In genomic region chr12:76345569-76345968, GRCh38 we compare ENCODE assay signal across 14 cellular contexts.
"Had no signal": no experiment of that assay in that cellular context is flagged by ENCODE, and none has a peak within 500 bp of the region (broad histone marks: within the 10 kb centered on the region; RNA-seq: fewer than 3 reads in every experiment).

No MANE protein-coding gene starts in this region.

- DNase-seq: activated CD4-positive, alpha-beta T cell treated with anti-CD3 and anti-CD28 coated beads, Interleukin-2, amount 50 U/mL, for 4 hours; activated CD8-positive, alpha-beta memory T cell treated with anti-CD3 and anti-CD28 coated beads, Interleukin-2, amount 10 ng/mL, durations not matched to agents 7 days and 5 days; activated effector memory CD4-positive, alpha-beta T cell treated with Interleukin-2 at 50 U/mL for 16 hours; activated T-cell treated with anti-CD3 and anti-CD28 coated beads, Interleukin-2, amount 50 U/mL, for 24 hours; anterior cingulate cortex; colonic mucosa; psoas muscle; stimulated activated CD4-positive, alpha-beta T cell treated with anti-CD3 and anti-CD28 coated beads, Interleukin-12 subunit alpha, Interleukin-12 subunit beta, amount 100 ng/mL, for 4 hours; stimulated activated naive CD8-positive, alpha-beta T cell treated with anti-CD3 and anti-CD28 coated beads, Interleukin-15, Interleukin-2, amounts not matched to agents 100 U/mL and 50 U/mL, for 24 hours; SW 1271 had no signal

- H3K9me3 ChIP-seq: colonic mucosa, psoas muscle, suprapubic skin had no signal

- H3K4me1 ChIP-seq: colonic mucosa had no signal

- H3K27ac Mint-ChIP-seq: activated CD8-positive, alpha-beta memory T cell treated with anti-CD3 and anti-CD28 coated beads, Interleukin-2, amount 10 ng/mL, durations not matched to agents 7 days and 5 days; activated naive CD8-positive, alpha-beta T cell; activated T-cell treated with anti-CD3 and anti-CD28 coated beads, Interleukin-2, amount 50 U/mL, for 24 hours had no signal

- H3K4me3 ChIP-seq: colonic mucosa, psoas muscle, suprapubic skin had no signal

- H3K27me3 ChIP-seq: colonic mucosa, suprapubic skin had no signal

- H3K27ac ChIP-seq: colonic mucosa, psoas muscle, suprapubic skin had no signal

- H3K27me3 Mint-ChIP-seq: activated naive CD8-positive, alpha-beta T cell; activated T-cell treated with anti-CD3 and anti-CD28 coated beads, Interleukin-2, amount 50 U/mL, for 24 hours had no signal

- ATAC-seq: activated CD4-positive, CD25-positive, alpha-beta regulatory T cell treated with anti-CD3 and anti-CD28 coated beads, Interleukin-2, amount 50 U/mL, for 24 hours; activated CD8-positive, alpha-beta memory T cell treated with anti-CD3 and anti-CD28 coated beads, Interleukin-2, amount 10 ng/mL, durations not matched to agents 7 days and 5 days; psoas muscle; sciatic nerve; stimulated activated naive CD8-positive, alpha-beta T cell treated with anti-CD3 and anti-CD28 coated beads, Interleukin-15, Interleukin-2, amounts not matched to agents 100 U/mL and 50 U/mL, for 24 hours had no signal

- H3K36me3 Mint-ChIP-seq: activated CD8-positive, alpha-beta memory T cell treated with anti-CD3 and anti-CD28 coated beads, Interleukin-2, amount 10 ng/mL, durations not matched to agents 7 days and 5 days had no signal

- H3K4me3 Mint-ChIP-seq: activated CD8-positive, alpha-beta memory T cell treated with anti-CD3 and anti-CD28 coated beads, Interleukin-2, amount 10 ng/mL, durations not matched to agents 7 days and 5 days; activated naive CD8-positive, alpha-beta T cell; activated T-cell treated with anti-CD3 and anti-CD28 coated beads, Interleukin-2, amount 50 U/mL, for 24 hours had no signal

- H3K36me3 ChIP-seq: colonic mucosa, suprapubic skin had no signal
